11 cellular contexts compared by ENCODE assay signal in genomic region chr18:35495821-35496368, GRCh38. TPM values are rescaled to one million over a fixed set of nuclear protein-coding genes. Genes with fewer than 3 reads are reported as not detected.
DNase-seq lines count a peak whose midpoint lies in the region; ATAC-seq, FAIRE-seq and TF ChIP-seq lines count a peak whose summit lies in the region.
"Had no signal": no experiment of that assay in that cellular context is flagged by ENCODE, and none has a peak within 500 bp of the region (broad histone marks: within the 10 kb centered on the region; RNA-seq: fewer than 3 reads in every experiment).

No MANE protein-coding gene starts in this region.

- peaks cover 2% of the 10 kb centered on the region for H3K4me1 ChIP-seq in fibroblast of lung (ENCODE audit: control insufficient read depth, extremely low read depth, insufficient read depth, low read length)
- H3K4me1 ChIP-seq in adrenal gland (replicated peaks in 1 of 2) = peaks cover 10 to 21% of the 10 kb centered on the region in 2 donors
- peaks cover 8 to 20% of the 10 kb centered on the region in 2 donors for H3K4me1 ChIP-seq in small intestine (ENCODE audit: control insufficient read depth in 2 of 2, insufficient read depth in 1 of 2, low read depth in 1 of 2, low read length in 1 of 2)

- no peak overlapping the region for H3K4me3 ChIP-seq in SU-DHL-6 (ENCODE audit: insufficient read depth, low read length, poor library complexity, severe bottlenecking)
- no peak overlapping the region for H3K4me3 ChIP-seq in fibroblast of lung (replicated peaks in 1 of 4; ENCODE audit: control extremely low read depth in 1 of 4, insufficient read depth in 1 of 4, low read depth in 3 of 4, low read length in 4 of 4)
- no peak overlapping the region for H3K4me3 ChIP-seq in adrenal gland
- H3K4me3 ChIP-seq in small intestine (ENCODE audit: low read depth in 1 of 2, low read length in 2 of 2) = no peak overlapping the region

- H3K27ac ChIP-seq in SU-DHL-6 (ENCODE audit: low read depth, low read length) (no peak overlapping the region), fibroblast of lung (ENCODE audit: insufficient read depth, low read length) (no peak overlapping the region), adrenal gland (no peak overlapping the region), small intestine (ENCODE audit: low read depth in 1 of 2, low read length in 1 of 2) (no peak overlapping the region)
- H3K27ac ChIP-seq: WERI-Rb-1 had no signal

- H3K9me2 ChIP-seq in SU-DHL-6 (replicated peaks; ENCODE audit: insufficient read depth, low read length) = no peaks in the 10 kb centered on the region

- H3K4me1 Mint-ChIP-seq in T-helper 2 cell treated with Interferon-gamma antibody and Interleukin-4, amounts not matched to agents 5 μg/mL and 100 μg/mL, for 36 hours (ENCODE audit: low read depth) = peaks cover 24% of the 10 kb centered on the region
- peaks cover 25% of the 10 kb centered on the region for H3K4me1 Mint-ChIP-seq in stimulated activated effector memory CD8-positive, alpha-beta T cell treated with anti-CD3 and anti-CD28 coated beads, Interleukin-12 subunit alpha, Interleukin-12 subunit beta, amount 100 ng/mL, for 72 hours

- 79 to 85% (median 82%) methylated on average over 5 of the region's 5 CpGs for WGBS in adrenal gland, 4 donors
- 74 to 85% (median 81%) methylated on average over 5 of the region's 5 CpGs for WGBS in small intestine, 3 donors

- peak overlapping the region; percentile 96 for H3K4me3 Mint-ChIP-seq in T-helper 2 cell treated with Interferon-gamma antibody and Interleukin-4, amounts not matched to agents 5 μg/mL and 100 μg/mL, for 36 hours
- H3K4me3 Mint-ChIP-seq in stimulated activated effector memory CD8-positive, alpha-beta T cell treated with anti-CD3 and anti-CD28 coated beads, Interleukin-12 subunit alpha, Interleukin-12 subunit beta, amount 100 ng/mL, for 72 hours = peak overlapping the region; percentile 86

- no peak overlapping the region for H3K27ac Mint-ChIP-seq in T-helper 2 cell treated with Interferon-gamma antibody and Interleukin-4, amounts not matched to agents 5 μg/mL and 100 μg/mL, for 36 hours
- H3K27ac Mint-ChIP-seq in stimulated activated effector memory CD8-positive, alpha-beta T cell treated with anti-CD3 and anti-CD28 coated beads, Interleukin-12 subunit alpha, Interleukin-12 subunit beta, amount 100 ng/mL, for 72 hours = no peak overlapping the region

- ATAC-seq in stimulated activated effector memory CD8-positive, alpha-beta T cell treated with anti-CD3 and anti-CD28 coated beads, Interleukin-12 subunit alpha, Interleukin-12 subunit beta, amount 100 ng/mL, for 72 hours = no peak

- H3K9me3 ChIP-seq in SU-DHL-6 (ENCODE audit: insufficient read depth, low read length) = no peaks in the 10 kb centered on the region
- no peaks in the 10 kb centered on the region for H3K9me3 ChIP-seq in fibroblast of lung (ENCODE audit: control insufficient read depth, insufficient read depth, low read depth, low read length)
- no peaks in the 10 kb centered on the region for H3K9me3 ChIP-seq in adrenal gland (replicated peaks in 1 of 3)
- H3K9me3 ChIP-seq in small intestine (ENCODE audit: control insufficient read depth, low read depth) = no peaks in the 10 kb centered on the region

- H3F3A ChIP-seq in SU-DHL-6 (ENCODE audit: insufficient read depth) = no peaks in the 10 kb centered on the region

- H3K4me2 ChIP-seq in SU-DHL-6 (ENCODE audit: low read depth, low read length, poor library complexity, severe bottlenecking) (peak overlapping the region; percentile 89), fibroblast of lung (ENCODE audit: extremely low read depth, insufficient read depth, low read length) (peak overlapping the region; percentile 33)

- H3K79me2 ChIP-seq in SU-DHL-6 (ENCODE audit: insufficient read depth, low read length) (peaks cover 58% of the 10 kb centered on the region), fibroblast of lung (ENCODE audit: control insufficient read depth, insufficient read depth, low read length) (peaks cover 3% of the 10 kb centered on the region)

- no peak for FAIRE-seq in small intestine (lab: Jason Lieb, UNC)
- FAIRE-seq: A204.1 had no signal

- H3K36me3 Mint-ChIP-seq in T-helper 2 cell treated with Interferon-gamma antibody and Interleukin-4, amounts not matched to agents 5 μg/mL and 100 μg/mL, for 36 hours (ENCODE audit: low read depth) = peaks cover 4% of the 10 kb centered on the region
- peaks cover 8% of the 10 kb centered on the region for H3K36me3 Mint-ChIP-seq in stimulated activated effector memory CD8-positive, alpha-beta T cell treated with anti-CD3 and anti-CD28 coated beads, Interleukin-12 subunit alpha, Interleukin-12 subunit beta, amount 100 ng/mL, for 72 hours

- no peaks in the 10 kb centered on the region for H3K9me3 Mint-ChIP-seq in T-helper 2 cell treated with Interferon-gamma antibody and Interleukin-4, amounts not matched to agents 5 μg/mL and 100 μg/mL, for 36 hours
- H3K9me3 Mint-ChIP-seq in stimulated activated effector memory CD8-positive, alpha-beta T cell treated with anti-CD3 and anti-CD28 coated beads, Interleukin-12 subunit alpha, Interleukin-12 subunit beta, amount 100 ng/mL, for 72 hours = no peaks in the 10 kb centered on the region

- no peak for DNase-seq in T-helper 2 cell treated with Interferon-gamma antibody and Interleukin-4, amounts not matched to agents 5 μg/mL and 100 μg/mL, for 36 hours (ENCODE audit: low spot score)
- DNase-seq in T-helper 2 cell = no peak
- peak; percentile 34 to 49 for DNase-seq in fibroblast of lung (ENCODE audit: low read depth in 2 of 2)
- no peak for DNase-seq in stimulated activated effector memory CD8-positive, alpha-beta T cell treated with anti-CD3 and anti-CD28 coated beads, Interleukin-12 subunit alpha, Interleukin-12 subunit beta, amount 100 ng/mL, for 72 hours (ENCODE audit: low spot score in 2 of 2)
- no peak for DNase-seq in adrenal gland
- DNase-seq in small intestine = no peak
- DNase-seq in cardiac septum (ENCODE audit: low spot score) = no peak
- DNase-seq: kidney glomerular epithelial cell, WERI-Rb-1 had no signal

- no peaks in the 10 kb centered on the region for H3K27me3 Mint-ChIP-seq in T-helper 2 cell treated with Interferon-gamma antibody and Interleukin-4, amounts not matched to agents 5 μg/mL and 100 μg/mL, for 36 hours (ENCODE audit: low read depth)

- TF ChIP-seq POLR2A in adrenal gland (IDR thresholded peaks at IDR 0.05) = no peak

- H3K9ac ChIP-seq in SU-DHL-6 (ENCODE audit: low read length) (no peak overlapping the region), fibroblast of lung (ENCODE audit: insufficient read depth, low read length) (no peak overlapping the region)

- H4K20me1 ChIP-seq in SU-DHL-6 (ENCODE audit: low read depth, low read length) (no peaks in the 10 kb centered on the region), fibroblast of lung (ENCODE audit: control insufficient read depth, extremely low read depth, insufficient read depth, low read length) (no peaks in the 10 kb centered on the region)

- intact Hi-C loops in adrenal gland (cut with DNase I) = loop anchor here in 1 of 2 donors (5.0 kb wide), 1 partner anchor 89 kb away; no protein-coding TSS in a partner anchor
- intact Hi-C loops in cardiac septum (cut with DNase I) = loop anchor here (5.0 to 10.0 kb wide), 3 partner anchors 39 to 476 kb away; partner anchors contain the start of genes GALNT1 and RMP24

- no peaks in the 10 kb centered on the region for H3K27me3 ChIP-seq in SU-DHL-6 (ENCODE audit: low read length)
- no peaks in the 10 kb centered on the region for H3K27me3 ChIP-seq in fibroblast of lung (ENCODE audit: control insufficient read depth, insufficient read depth, low read length)
- H3K27me3 ChIP-seq in adrenal gland = no peaks in the 10 kb centered on the region
- H3K27me3 ChIP-seq in small intestine (ENCODE audit: control insufficient read depth in 2 of 2, insufficient read depth in 2 of 2, low read length in 2 of 2) = no peaks in the 10 kb centered on the region

- H3K36me3 ChIP-seq in SU-DHL-6 (ENCODE audit: low read length) (no peaks in the 10 kb centered on the region), fibroblast of lung (ENCODE audit: control insufficient read depth, insufficient read depth, low read length) (no peaks in the 10 kb centered on the region), adrenal gland (replicated peaks in 1 of 2) (no peaks in the 10 kb centered on the region), small intestine (ENCODE audit: control insufficient read depth in 2 of 2, insufficient read depth in 2 of 2, low read length in 2 of 2) (no peaks in the 10 kb centered on the region)
- H3K36me3 ChIP-seq: WERI-Rb-1 had no signal

- TF ChIP-seq CTCF in SU-DHL-6 (IDR thresholded peaks at IDR 0.05; ENCODE audit: insufficient read depth, low read length, poor library complexity, severe bottlenecking) (no peak), fibroblast of lung (conservative IDR thresholded peaks at IDR 0.05 in 1 of 2, IDR thresholded peaks at IDR 0.05 in 1 of 2; ENCODE audit: low read depth in 1 of 2, low read length in 2 of 2) (no peak), adrenal gland (IDR thresholded peaks at IDR 0.05) (no peak)

- H2AFZ ChIP-seq in SU-DHL-6 (ENCODE audit: low read depth, low read length, severe bottlenecking) (no peak overlapping the region), fibroblast of lung (ENCODE audit: low read length) (no peak overlapping the region)

RNA-seq across cellular contexts. Expression of gene INO80C, which starts 1.9 kb away (rescaled TPM):
- 1.5 and 3.1 TPM in 2 replicates for total RNA-seq in fibroblast of lung
- 9.4 and 13.5 TPM in 2 replicates for polyA plus RNA-seq in fibroblast of lung
- 11.0 and 12.7 TPM in 2 replicates for polyA plus RNA-seq in fibroblast of lung (2012)
- 2.7 and 10.4 TPM in 2 replicates for polyA minus RNA-seq in fibroblast of lung (ENCODE audit: low replicate concordance)
- total RNA-seq in adrenal gland = 10 to 100 TPM in 4 of 8 donors, 1 to 10 TPM in 4; 3.6 to 29.6 (median 14.5) TPM
- 10 to 100 TPM; 19.2 to 25.6 (median 25.3) TPM for polyA plus RNA-seq in adrenal gland
- 10 to 100 TPM; 33.1 to 35.9 (median 35.3) TPM for polyA plus RNA-seq in small intestine
- 21.8 TPM for total RNA-seq in cardiac septum

Comparison
In these comparisons a context has a peak if more than half of its experiments do, and no peak if none do; other contexts are left out.
1. DNase-seq: peak in fibroblast of lung (2 of 2); none in T-helper 2 cell treated with Interferon-gamma antibody and Interleukin-4, amounts not matched to agents 5 μg/mL and 100 μg/mL, for 36 hours (single experiment), T-helper 2 cell (0 of 5), stimulated activated effector memory CD8-positive, alpha-beta T cell treated with anti-CD3 and anti-CD28 coated beads, Interleukin-12 subunit alpha, Interleukin-12 subunit beta, amount 100 ng/mL, for 72 hours (0 of 2), adrenal gland (0 of 7), small intestine (single experiment) and cardiac septum (single experiment).